In genomic region chr16:57637424-57637823, GRCh38 we compare ENCODE assay signal across 14 cellular contexts. TPM values are rescaled to one million over a fixed set of nuclear protein-coding genes. Genes with fewer than 3 reads are reported as not detected.
A peak's percentile ranks its signal among the peaks of the same experiment; 100 is the strongest.
DNase-seq lines count a peak whose midpoint lies in the region; ATAC-seq and TF ChIP-seq lines count a peak whose summit lies in the region.
"Had no signal": no experiment of that assay in that cellular context is flagged by ENCODE, and none has a peak within 500 bp of the region (broad histone marks: within the 10 kb centered on the region; RNA-seq: fewer than 3 reads in every experiment).

No MANE protein-coding gene starts in this region.

- TF ChIP-seq POLR2A in spleen (IDR thresholded peaks at IDR 0.05), result no peak

- H3K4me1 ChIP-seq in spleen, result peaks cover 0 to 27% (median 4%) of the 10 kb centered on the region in 6 donors

- no peaks in the 10 kb centered on the region for H3K36me3 ChIP-seq in spleen
- H3K36me3 ChIP-seq: brain microvascular endothelial cell had no signal

- H3K9me3 ChIP-seq in spleen, result no peaks in the 10 kb centered on the region

- H3K4me3 ChIP-seq in spleen, result no peak overlapping the region

- TF ChIP-seq CTCF in spleen (IDR thresholded peaks at IDR 0.05 in 8 of 11, conservative IDR thresholded peaks at IDR 0.05 in 3 of 11), result no peak

- no peaks in the 10 kb centered on the region for H3K36me3 Mint-ChIP-seq in activated naive CD4-positive, alpha-beta T cell treated with anti-CD3 and anti-CD28 coated beads, Interleukin-2, amount 50 U/mL, for 72 hours

- no peak for ATAC-seq in activated naive CD4-positive, alpha-beta T cell treated with anti-CD3 and anti-CD28 coated beads, Interleukin-2, amount 50 U/mL, for 72 hours
- ATAC-seq: left colon had no signal

- H3K27ac ChIP-seq in angular gyrus (ENCODE audit: low read depth, low read length) (peak overlapping the region; percentile 68), temporal lobe (ENCODE audit: low read depth, low read length) (peak overlapping the region; percentile 84), spleen (peak overlapping the region in 1 of 8 donors; percentile 33)
- H3K27ac ChIP-seq: brain microvascular endothelial cell, KMS-11, VCaP had no signal

- DNase-seq in foreskin melanocyte, result peak; percentile 95
- DNase-seq in middle frontal gyrus (ENCODE audit: extremely low spot score, low spot score), result peak; percentile 51
- DNase-seq in activated naive CD4-positive, alpha-beta T cell treated with anti-CD3 and anti-CD28 coated beads, Interleukin-2, amount 50 U/mL, for 72 hours (ENCODE audit: low spot score in 2 of 2), result no peak
- DNase-seq in spleen, result no peak
- DNase-seq in 8988T, result no peak
- DNase-seq: brain microvascular endothelial cell, Calu3, left colon, NCI-H2171 treated with DMSO at 0.1 percent for 48 hours had no signal

- peaks cover 0 to 50% (median 2%) of the 10 kb centered on the region in 7 donors for H3K27me3 ChIP-seq in spleen (replicated peaks in 1 of 7)
- H3K27me3 ChIP-seq: brain microvascular endothelial cell had no signal

- H3K9me3 Mint-ChIP-seq in activated naive CD4-positive, alpha-beta T cell treated with anti-CD3 and anti-CD28 coated beads, Interleukin-2, amount 50 U/mL, for 72 hours, result no peaks in the 10 kb centered on the region

- WGBS in spleen, 5 donors, result 27 to 44% (median 34%) methylated on average over 8 of the region's 8 CpGs

- no peak overlapping the region for H3K27ac Mint-ChIP-seq in activated naive CD4-positive, alpha-beta T cell treated with anti-CD3 and anti-CD28 coated beads, Interleukin-2, amount 50 U/mL, for 72 hours

- intact Hi-C loops in spleen (cut with DNase I; ENCODE audit: low total_unique reads), result no loop called here

RNA-seq across cellular contexts. Expression of gene ADGRG1, which starts 9.0 kb away (rescaled TPM):
- total RNA-seq in temporal lobe (47.0 TPM), spleen (10 to 100 TPM in 4 of 7 donors, 1 to 10 TPM in 3; 6.9 to 23.7 (median 10.5) TPM)
- 1 to 10 TPM; 4.3 to 8.2 TPM for total RNA-seq in activated naive CD4-positive, alpha-beta T cell treated with anti-CD3 and anti-CD28 coated beads, Interleukin-2, amount 50 U/mL, for 72 hours
- polyA plus RNA-seq in spleen, result 1 to 10 TPM; 1.0 to 2.7 (median 1.2) TPM

RNA-seq across cellular contexts. Expression of gene ADGRG3, which starts 30.7 kb away (rescaled TPM):
- total RNA-seq in temporal lobe, result 0.49 TPM
- total RNA-seq in activated naive CD4-positive, alpha-beta T cell treated with anti-CD3 and anti-CD28 coated beads, Interleukin-2, amount 50 U/mL, for 72 hours, result under 1 TPM; 0.21 to 0.84 TPM
- 100 to 1,000 TPM in 2 of 7 donors, 10 to 100 TPM in 5; 16.6 to 116 (median 34.2) TPM for total RNA-seq in spleen
- polyA plus RNA-seq in spleen, result 10 to 100 TPM in 1 of 3 donors, 1 to 10 TPM in 2; 2.5 to 15.3 (median 8.5) TPM
- total RNA-seq: Calu3, fibroblast of lung had no signal
- polyA plus RNA-seq: fibroblast of lung had no signal

RNA-seq across cellular contexts. Expression of gene DRC7, which starts 57.2 kb away (rescaled TPM):
- total RNA-seq in temporal lobe (0.74 TPM), spleen (1 to 10 TPM in 1 of 7 donors, under 1 TPM in 2, not detected in 4; 0.20 to 2.1 (median 0.60) TPM)
- total RNA-seq in activated naive CD4-positive, alpha-beta T cell treated with anti-CD3 and anti-CD28 coated beads, Interleukin-2, amount 50 U/mL, for 72 hours, result not detected
- polyA plus RNA-seq in spleen, result under 1 TPM; 0.03 to 0.11 (median 0.06) TPM
- total RNA-seq: Calu3, fibroblast of lung, left colon had no signal
- polyA plus RNA-seq: fibroblast of lung had no signal

Comparison
In these comparisons a context has a peak if more than half of its experiments do, and no peak if none do; other contexts are left out.
1. DNase-seq: peak in foreskin melanocyte (single experiment) and middle frontal gyrus (single experiment); none in activated naive CD4-positive, alpha-beta T cell treated with anti-CD3 and anti-CD28 coated beads, Interleukin-2, amount 50 U/mL, for 72 hours (0 of 2), spleen (single experiment) and 8988T (single experiment).
2. RNA of gene ADGRG3, which starts 30.7 kb away (total RNA-seq): 16.6 to 116 TPM in spleen; 0.21 to 0.84 TPM in activated naive CD4-positive, alpha-beta T cell treated with anti-CD3 and anti-CD28 coated beads, Interleukin-2, amount 50 U/mL, for 72 hours and 0.49 TPM in temporal lobe (single experiment); every median in the first group is over 4 times any median in the second.